2 cellular contexts compared by ENCODE assay signal in genomic region chr17:976316-976715, GRCh38.
TF ChIP-seq lines count a peak whose summit lies in the region.

No MANE protein-coding gene starts in this region.

TF ChIP-seq in GM23338, 12 proteins besides CTCF, POLR2A, EP300 and RAD21 (continued from another document):
- TF ChIP-seq, protein P1, sequence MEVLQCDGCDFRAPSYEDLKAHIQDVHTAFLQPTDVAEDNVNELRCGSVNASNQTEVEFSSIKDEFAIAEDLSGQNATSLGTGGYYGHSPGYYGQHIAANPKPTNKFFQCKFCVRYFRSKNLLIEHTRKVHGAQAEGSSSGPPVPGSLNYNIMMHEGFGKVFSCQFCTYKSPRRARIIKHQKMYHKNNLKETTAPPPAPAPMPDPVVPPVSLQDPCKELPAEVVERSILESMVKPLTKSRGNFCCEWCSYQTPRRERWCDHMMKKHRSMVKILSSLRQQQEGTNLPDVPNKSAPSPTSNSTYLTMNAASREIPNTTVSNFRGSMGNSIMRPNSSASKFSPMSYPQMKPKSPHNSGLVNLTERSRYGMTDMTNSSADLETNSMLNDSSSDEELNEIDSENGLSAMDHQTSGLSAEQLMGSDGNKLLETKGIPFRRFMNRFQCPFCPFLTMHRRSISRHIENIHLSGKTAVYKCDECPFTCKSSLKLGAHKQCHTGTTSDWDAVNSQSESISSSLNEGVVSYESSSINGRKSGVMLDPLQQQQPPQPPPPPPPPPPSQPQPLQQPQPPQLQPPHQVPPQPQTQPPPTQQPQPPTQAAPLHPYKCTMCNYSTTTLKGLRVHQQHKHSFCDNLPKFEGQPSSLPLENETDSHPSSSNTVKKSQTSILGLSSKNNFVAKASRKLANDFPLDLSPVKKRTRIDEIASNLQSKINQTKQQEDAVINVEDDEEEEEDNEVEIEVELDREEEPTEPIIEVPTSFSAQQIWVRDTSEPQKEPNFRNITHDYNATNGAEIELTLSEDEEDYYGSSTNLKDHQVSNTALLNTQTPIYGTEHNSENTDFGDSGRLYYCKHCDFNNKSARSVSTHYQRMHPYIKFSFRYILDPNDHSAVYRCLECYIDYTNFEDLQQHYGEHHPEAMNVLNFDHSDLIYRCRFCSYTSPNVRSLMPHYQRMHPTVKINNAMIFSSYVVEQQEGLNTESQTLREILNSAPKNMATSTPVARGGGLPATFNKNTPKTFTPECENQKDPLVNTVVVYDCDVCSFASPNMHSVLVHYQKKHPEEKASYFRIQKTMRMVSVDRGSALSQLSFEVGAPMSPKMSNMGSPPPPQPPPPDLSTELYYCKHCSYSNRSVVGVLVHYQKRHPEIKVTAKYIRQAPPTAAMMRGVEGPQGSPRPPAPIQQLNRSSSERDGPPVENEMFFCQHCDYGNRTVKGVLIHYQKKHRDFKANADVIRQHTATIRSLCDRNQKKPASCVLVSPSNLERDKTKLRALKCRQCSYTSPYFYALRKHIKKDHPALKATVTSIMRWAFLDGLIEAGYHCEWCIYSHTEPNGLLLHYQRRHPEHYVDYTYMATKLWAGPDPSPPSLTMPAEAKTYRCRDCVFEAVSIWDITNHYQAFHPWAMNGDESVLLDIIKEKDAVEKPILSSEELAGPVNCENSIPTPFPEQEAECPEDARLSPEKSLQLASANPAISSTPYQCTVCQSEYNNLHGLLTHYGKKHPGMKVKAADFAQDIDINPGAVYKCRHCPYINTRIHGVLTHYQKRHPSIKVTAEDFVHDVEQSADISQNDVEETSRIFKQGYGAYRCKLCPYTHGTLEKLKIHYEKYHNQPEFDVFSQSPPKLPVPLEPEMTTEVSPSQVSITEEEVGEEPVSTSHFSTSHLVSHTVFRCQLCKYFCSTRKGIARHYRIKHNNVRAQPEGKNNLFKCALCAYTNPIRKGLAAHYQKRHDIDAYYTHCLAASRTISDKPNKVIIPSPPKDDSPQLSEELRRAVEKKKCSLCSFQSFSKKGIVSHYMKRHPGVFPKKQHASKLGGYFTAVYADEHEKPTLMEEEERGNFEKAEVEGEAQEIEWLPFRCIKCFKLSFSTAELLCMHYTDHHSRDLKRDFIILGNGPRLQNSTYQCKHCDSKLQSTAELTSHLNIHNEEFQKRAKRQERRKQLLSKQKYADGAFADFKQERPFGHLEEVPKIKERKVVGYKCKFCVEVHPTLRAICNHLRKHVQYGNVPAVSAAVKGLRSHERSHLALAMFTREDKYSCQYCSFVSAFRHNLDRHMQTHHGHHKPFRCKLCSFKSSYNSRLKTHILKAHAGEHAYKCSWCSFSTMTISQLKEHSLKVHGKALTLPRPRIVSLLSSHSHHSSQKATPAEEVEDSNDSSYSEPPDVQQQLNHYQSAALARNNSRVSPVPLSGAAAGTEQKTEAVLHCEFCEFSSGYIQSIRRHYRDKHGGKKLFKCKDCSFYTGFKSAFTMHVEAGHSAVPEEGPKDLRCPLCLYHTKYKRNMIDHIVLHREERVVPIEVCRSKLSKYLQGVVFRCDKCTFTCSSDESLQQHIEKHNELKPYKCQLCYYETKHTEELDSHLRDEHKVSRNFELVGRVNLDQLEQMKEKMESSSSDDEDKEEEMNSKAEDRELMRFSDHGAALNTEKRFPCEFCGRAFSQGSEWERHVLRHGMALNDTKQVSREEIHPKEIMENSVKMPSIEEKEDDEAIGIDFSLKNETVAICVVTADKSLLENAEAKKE (CRISPR knock-in tag; IDR thresholded peaks at IDR 0.05), result no peak
- TF ChIP-seq ETS1 (IDR thresholded peaks at IDR 0.05) (no peak), EZH2phosphoT487 (IDR thresholded peaks at IDR 0.05; ENCODE audit: unreplicated experiment) (no peak), ZNF114 (CRISPR knock-in tag; IDR thresholded peaks at IDR 0.05) (no peak), ZNF331 (CRISPR knock-in tag; IDR thresholded peaks at IDR 0.05; ENCODE audit: low read depth) (no peak), REST (IDR thresholded peaks at IDR 0.05; ENCODE audit: unreplicated experiment) (no peak), JUNB (IDR thresholded peaks at IDR 0.05; ENCODE audit: unreplicated experiment) (no peak), CREB1 (CRISPR knock-in tag; IDR thresholded peaks at IDR 0.05; ENCODE audit: low read depth) (no peak), STAT1 (IDR thresholded peaks at IDR 0.05; ENCODE audit: unreplicated experiment) (no peak), NANOG (IDR thresholded peaks at IDR 0.05; ENCODE audit: borderline replicate concordance) (no peak), EZH2 (IDR thresholded peaks at IDR 0.05; ENCODE audit: low read depth, unreplicated experiment) (no peak)
TF ChIP-seq in GM23338: peak in this region for 0.

TF ChIP-seq in GM12891, 5 proteins besides CTCF, POLR2A, EP300 and RAD21 (continued from another document):
- TF ChIP-seq PAX5 (IDR thresholded peaks at IDR 0.05; ENCODE audit: insufficient read depth, low read length, severe bottlenecking), result no peak
- TF ChIP-seq POLR2AphosphoS5 (IDR thresholded peaks at IDR 0.05; ENCODE audit: low read depth, low read length), result no peak
- TF ChIP-seq POU2F2 (IDR thresholded peaks at IDR 0.05; ENCODE audit: low read depth, low read length), result no peak
